10 cellular contexts compared by ENCODE assay signal in genomic region chr1:100627018-100627716, GRCh38.
DNase-seq lines count a peak whose midpoint lies in the region; ATAC-seq and TF ChIP-seq lines count a peak whose summit lies in the region.
"Had no signal": no experiment of that assay in that cellular context is flagged by ENCODE, and none has a peak within 500 bp of the region (broad histone marks: within the 10 kb centered on the region; RNA-seq: fewer than 3 reads in every experiment).

No MANE protein-coding gene starts in this region.

- intact Hi-C loops in left colon (cut with DNase I, micrococcal nuclease), result no loop called here

- no peak for TF ChIP-seq CTCF in choroid plexus epithelial cell (conservative IDR thresholded peaks at IDR 0.05; ENCODE audit: low read depth, low read length)

- DNase-seq in EL, result peak; percentile 94
- peak; percentile 78 for DNase-seq in MG63
- peak; percentile 83 for DNase-seq in choroid plexus epithelial cell (ENCODE audit: low read depth)
- peak; percentile 70 for DNase-seq in non-pigmented ciliary epithelial cell (ENCODE audit: low read depth)
- no peak for DNase-seq in COLO829 (ENCODE audit: low spot score)
- DNase-seq in left colon, result no peak
- no peak for DNase-seq in HuH-7.5 (ENCODE audit: low spot score)
- DNase-seq: activated CD4-positive, alpha-beta T cell treated with anti-CD3 and anti-CD28 coated beads, Interleukin-2, amount 10 ng/mL, durations not matched to agents 7 days and 5 days; activated naive CD4-positive, alpha-beta T cell treated with anti-CD3 and anti-CD28 coated beads, Interleukin-2, amount 50 U/mL, for 16 hours had no signal

- no peak for ATAC-seq in left colon
- no peak for ATAC-seq in GM21576 (IDR thresholded peaks at IDR 0.05; ENCODE audit: unreplicated experiment)

- H3K4me3 ChIP-seq in MG63, result no peak overlapping the region
- H3K4me3 ChIP-seq in choroid plexus epithelial cell (ENCODE audit: low read depth, low read length), result no peak overlapping the region

- no peaks in the 10 kb centered on the region for H3K36me3 ChIP-seq in MG63

- no peaks in the 10 kb centered on the region for H3K9me3 ChIP-seq in MG63

- H3K27me3 ChIP-seq in MG63, result no peaks in the 10 kb centered on the region

Comparison
In these comparisons a context has a peak if more than half of its experiments do, and no peak if none do; other contexts are left out.
1. DNase-seq: peak in EL (single experiment), MG63 (single experiment), choroid plexus epithelial cell (single experiment) and non-pigmented ciliary epithelial cell (single experiment); none in COLO829 (single experiment), left colon (0 of 2) and HuH-7.5 (single experiment).